1 cellular context compared by ENCODE assay signal in the genomic region with DNA sequence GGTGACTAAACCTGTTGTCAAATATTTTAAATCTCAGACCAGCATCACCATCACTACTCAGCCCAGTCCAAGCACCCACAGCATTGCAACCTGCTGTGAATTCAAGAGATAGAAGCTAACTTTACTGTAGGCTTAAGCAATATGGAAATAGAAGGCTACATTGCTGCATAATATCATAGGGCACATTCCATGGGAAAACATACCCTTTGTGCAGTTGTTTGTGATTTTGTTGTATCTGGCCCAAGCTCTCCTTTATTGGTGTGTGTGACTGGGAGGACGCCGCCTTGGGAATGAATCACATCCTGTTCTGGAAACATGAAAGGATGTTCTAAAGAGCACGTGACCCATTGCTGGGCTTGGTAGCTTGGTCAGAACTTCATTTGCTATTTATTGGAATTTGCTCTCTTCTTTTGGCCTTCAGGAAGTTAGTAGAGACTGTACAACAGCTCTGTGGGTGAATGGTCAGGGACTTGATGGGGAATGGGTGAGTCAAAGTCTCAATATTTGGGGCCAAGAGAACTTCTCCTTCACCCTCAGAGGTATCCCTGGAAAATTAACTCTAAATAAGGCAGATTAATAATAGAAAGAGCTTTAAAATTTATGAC.
TF ChIP-seq lines count a peak whose summit lies in the region.

No MANE protein-coding gene starts in this region.

TF ChIP-seq in SK-N-SH, 30 proteins besides CTCF, POLR2A, EP300 and RAD21 (continued from another document):
- TF ChIP-seq, protein P1, sequence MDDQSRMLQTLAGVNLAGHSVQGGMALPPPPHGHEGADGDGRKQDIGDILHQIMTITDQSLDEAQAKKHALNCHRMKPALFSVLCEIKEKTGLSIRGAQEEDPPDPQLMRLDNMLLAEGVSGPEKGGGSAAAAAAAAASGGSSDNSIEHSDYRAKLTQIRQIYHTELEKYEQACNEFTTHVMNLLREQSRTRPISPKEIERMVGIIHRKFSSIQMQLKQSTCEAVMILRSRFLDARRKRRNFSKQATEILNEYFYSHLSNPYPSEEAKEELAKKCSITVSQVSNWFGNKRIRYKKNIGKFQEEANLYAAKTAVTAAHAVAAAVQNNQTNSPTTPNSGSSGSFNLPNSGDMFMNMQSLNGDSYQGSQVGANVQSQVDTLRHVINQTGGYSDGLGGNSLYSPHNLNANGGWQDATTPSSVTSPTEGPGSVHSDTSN (IDR thresholded peaks at IDR 0.05) = no peak
- TF ChIP-seq MEF2A (IDR thresholded peaks at IDR 0.05; ENCODE audit: borderline replicate concordance, low read depth) = no peak
- no peak for TF ChIP-seq NRF1 (IDR thresholded peaks at IDR 0.05; ENCODE audit: low read depth, low read length)
- TF ChIP-seq CHD2 (IDR thresholded peaks at IDR 0.05; ENCODE audit: low read length, partially characterized antibody) = no peak
- TF ChIP-seq, protein P2, sequence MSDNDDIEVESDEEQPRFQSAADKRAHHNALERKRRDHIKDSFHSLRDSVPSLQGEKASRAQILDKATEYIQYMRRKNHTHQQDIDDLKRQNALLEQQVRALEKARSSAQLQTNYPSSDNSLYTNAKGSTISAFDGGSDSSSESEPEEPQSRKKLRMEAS (IDR thresholded peaks at IDR 0.05; ENCODE audit: low read depth) = peak; percentile 61; the same call in 1 of the 2 replicates
- TF ChIP-seq FOSL2 (IDR thresholded peaks at IDR 0.05; ENCODE audit: borderline replicate concordance, low read depth) = peak; percentile 48; the same call in 1 of the 2 replicates
- no peak for TF ChIP-seq YY1 (IDR thresholded peaks at IDR 0.05; ENCODE audit: low read depth)
- TF ChIP-seq, protein P3, sequence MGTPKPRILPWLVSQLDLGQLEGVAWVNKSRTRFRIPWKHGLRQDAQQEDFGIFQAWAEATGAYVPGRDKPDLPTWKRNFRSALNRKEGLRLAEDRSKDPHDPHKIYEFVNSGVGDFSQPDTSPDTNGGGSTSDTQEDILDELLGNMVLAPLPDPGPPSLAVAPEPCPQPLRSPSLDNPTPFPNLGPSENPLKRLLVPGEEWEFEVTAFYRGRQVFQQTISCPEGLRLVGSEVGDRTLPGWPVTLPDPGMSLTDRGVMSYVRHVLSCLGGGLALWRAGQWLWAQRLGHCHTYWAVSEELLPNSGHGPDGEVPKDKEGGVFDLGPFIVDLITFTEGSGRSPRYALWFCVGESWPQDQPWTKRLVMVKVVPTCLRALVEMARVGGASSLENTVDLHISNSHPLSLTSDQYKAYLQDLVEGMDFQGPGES (IDR thresholded peaks at IDR 0.05; ENCODE audit: low read depth, low read length) = no peak
- TF ChIP-seq, protein P4, sequence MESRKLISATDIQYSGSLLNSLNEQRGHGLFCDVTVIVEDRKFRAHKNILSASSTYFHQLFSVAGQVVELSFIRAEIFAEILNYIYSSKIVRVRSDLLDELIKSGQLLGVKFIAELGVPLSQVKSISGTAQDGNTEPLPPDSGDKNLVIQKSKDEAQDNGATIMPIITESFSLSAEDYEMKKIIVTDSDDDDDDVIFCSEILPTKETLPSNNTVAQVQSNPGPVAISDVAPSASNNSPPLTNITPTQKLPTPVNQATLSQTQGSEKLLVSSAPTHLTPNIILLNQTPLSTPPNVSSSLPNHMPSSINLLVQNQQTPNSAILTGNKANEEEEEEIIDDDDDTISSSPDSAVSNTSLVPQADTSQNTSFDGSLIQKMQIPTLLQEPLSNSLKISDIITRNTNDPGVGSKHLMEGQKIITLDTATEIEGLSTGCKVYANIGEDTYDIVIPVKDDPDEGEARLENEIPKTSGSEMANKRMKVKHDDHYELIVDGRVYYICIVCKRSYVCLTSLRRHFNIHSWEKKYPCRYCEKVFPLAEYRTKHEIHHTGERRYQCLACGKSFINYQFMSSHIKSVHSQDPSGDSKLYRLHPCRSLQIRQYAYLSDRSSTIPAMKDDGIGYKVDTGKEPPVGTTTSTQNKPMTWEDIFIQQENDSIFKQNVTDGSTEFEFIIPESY (IDR thresholded peaks at IDR 0.05; ENCODE audit: borderline replicate concordance, low read depth) = no peak
- no peak for TF ChIP-seq GABPA (IDR thresholded peaks at IDR 0.05; ENCODE audit: low read depth)
- TF ChIP-seq SMC3 (IDR thresholded peaks at IDR 0.05; ENCODE audit: low read depth, low read length) = no peak
- TF ChIP-seq POLR2AphosphoS5 (IDR thresholded peaks at IDR 0.05; ENCODE audit: low read depth, low read length) = no peak
- no peak for TF ChIP-seq TEAD4 (IDR thresholded peaks at IDR 0.05; ENCODE audit: borderline replicate concordance, insufficient read depth)
- TF ChIP-seq SIN3A (IDR thresholded peaks at IDR 0.05; ENCODE audit: borderline replicate concordance, low read depth, low read length) = no peak
- TF ChIP-seq, protein P5, sequence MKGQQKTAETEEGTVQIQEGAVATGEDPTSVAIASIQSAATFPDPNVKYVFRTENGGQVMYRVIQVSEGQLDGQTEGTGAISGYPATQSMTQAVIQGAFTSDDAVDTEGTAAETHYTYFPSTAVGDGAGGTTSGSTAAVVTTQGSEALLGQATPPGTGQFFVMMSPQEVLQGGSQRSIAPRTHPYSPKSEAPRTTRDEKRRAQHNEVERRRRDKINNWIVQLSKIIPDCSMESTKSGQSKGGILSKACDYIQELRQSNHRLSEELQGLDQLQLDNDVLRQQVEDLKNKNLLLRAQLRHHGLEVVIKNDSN (IDR thresholded peaks at IDR 0.05; ENCODE audit: borderline replicate concordance, low read depth) = peak; percentile 82
- no peak for TF ChIP-seq GATA2 (CRISPR knock-in tag; IDR thresholded peaks at IDR 0.05)
- TF ChIP-seq FOXM1 (IDR thresholded peaks at IDR 0.05; ENCODE audit: low read depth) = no peak
- TF ChIP-seq TAF1 (IDR thresholded peaks at IDR 0.05; ENCODE audit: borderline replicate concordance, low read depth, low read length) = no peak
- no peak for TF ChIP-seq MXI1 (IDR thresholded peaks at IDR 0.05; ENCODE audit: low read depth, low read length)
- TF ChIP-seq RCOR1 (IDR thresholded peaks at IDR 0.05; ENCODE audit: low read length) = no peak
- no peak for TF ChIP-seq RXRA (IDR thresholded peaks at IDR 0.05; ENCODE audit: borderline replicate concordance, low read depth)
- TF ChIP-seq ELF1 (IDR thresholded peaks at IDR 0.05) = no peak
